8 cellular contexts compared by ENCODE assay signal in the genomic region with DNA sequence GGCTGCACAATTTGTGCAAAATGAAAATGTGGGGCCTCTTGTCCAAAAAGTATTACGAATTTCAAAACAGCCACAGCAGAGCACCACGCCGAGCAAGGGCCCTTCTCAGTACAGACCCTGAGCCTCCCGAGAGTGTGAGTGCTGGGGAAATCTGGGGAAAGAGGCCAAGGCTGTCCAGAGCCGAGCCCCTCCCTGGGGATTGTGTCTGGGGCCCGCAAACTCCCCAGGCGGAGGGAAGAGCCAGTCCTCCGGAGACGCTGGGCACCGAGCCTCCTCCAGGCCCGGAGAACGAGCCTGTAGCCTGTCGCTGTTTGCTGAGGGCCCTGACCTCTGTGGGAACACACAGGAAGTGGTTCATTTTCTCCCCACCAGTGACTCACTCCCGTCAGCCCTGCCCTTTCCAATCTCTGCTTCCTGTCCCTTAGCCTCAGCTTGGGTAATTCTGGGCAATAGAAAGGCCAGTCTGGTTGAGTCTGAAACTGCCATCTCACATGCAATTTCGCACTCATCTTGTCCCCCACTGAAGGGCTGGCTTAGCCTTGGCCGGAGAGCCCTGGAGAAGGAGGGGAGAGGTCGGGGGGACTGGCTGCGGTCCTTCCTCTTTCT. TPM values are rescaled to one million over a fixed set of nuclear protein-coding genes. Genes with fewer than 3 reads are reported as not detected.
A peak's percentile ranks its signal among the peaks of the same experiment; 100 is the strongest.
DNase-seq lines count a peak whose midpoint lies in the region; ATAC-seq and TF ChIP-seq lines count a peak whose summit lies in the region.

No MANE protein-coding gene starts in this region.

- H3K36me3 ChIP-seq in BE2C (no peaks in the 10 kb centered on the region), SJSA1 (no peaks in the 10 kb centered on the region), heart left ventricle (no peaks in the 10 kb centered on the region)

- DNase-seq in BE2C, result peak; percentile 53
- peak; percentile 94 to 97 for DNase-seq in SJSA1 (ENCODE audit: low read depth in 1 of 2, low spot score in 2 of 2)
- peak; percentile 53 for DNase-seq in activated naive CD4-positive, alpha-beta T cell treated with anti-CD3 and anti-CD28 coated beads, Interleukin-2, amount 50 U/mL, for 16 hours
- DNase-seq in heart left ventricle, result peak; percentile 74 to 91 (median 89)
- peak; percentile 83 for DNase-seq in sciatic nerve (ENCODE audit: low spot score)
- DNase-seq in NCI-H82 treated with DMSO at 0.1 percent for 48 hours (lab: John Stamatoyannopoulos, UW; ENCODE audit: unreplicated experiment), result no peak

- intact Hi-C loops in heart left ventricle (cut with DNase I), result loop anchor here in 8 of 10 donors (2.0 to 10.0 kb wide), 7 partner anchors 101 to 1035 kb away; a partner anchor contains a TSS
- intact Hi-C loops in sciatic nerve (cut with DNase I), result no loop called here

- no peak for TF ChIP-seq CTCF in BE2C (IDR thresholded peaks at IDR 0.05; ENCODE audit: low read depth, low read length)
- TF ChIP-seq CTCF in heart left ventricle (IDR thresholded peaks at IDR 0.05), result peak in 1 of 12 donors; percentile 12

- ATAC-seq in GM19043 (IDR thresholded peaks at IDR 0.05; ENCODE audit: low read depth, unreplicated experiment), result peak; percentile 98
- peak; percentile 98 for ATAC-seq in HG03196 (IDR thresholded peaks at IDR 0.05; ENCODE audit: unreplicated experiment)
- peak; percentile 87 to 97 (median 96) for ATAC-seq in heart left ventricle
- ATAC-seq in sciatic nerve, result peak; percentile 97

- H3K9me3 ChIP-seq in BE2C, result no peaks in the 10 kb centered on the region
- no peaks in the 10 kb centered on the region for H3K9me3 ChIP-seq in SJSA1 (replicated peaks)
- H3K9me3 ChIP-seq in heart left ventricle, result no peaks in the 10 kb centered on the region

- no peak overlapping the region for H3K4me3 ChIP-seq in BE2C (ENCODE audit: low read depth, low read length)
- H3K4me3 ChIP-seq in SJSA1, result peak overlapping the region; percentile 4
- H3K4me3 ChIP-seq in heart left ventricle, result peak overlapping the region in 9 of 12 donors; percentile 2 to 45 (median 25)

- H3K4me1 ChIP-seq in BE2C, result peaks cover 11% of the 10 kb centered on the region
- H3K4me1 ChIP-seq in SJSA1 (replicated peaks), result peaks cover 30% of the 10 kb centered on the region
- peaks cover 0 to 31% (median 20%) of the 10 kb centered on the region in 12 donors for H3K4me1 ChIP-seq in heart left ventricle

- H3K27me3 ChIP-seq in BE2C, result no peaks in the 10 kb centered on the region
- H3K27me3 ChIP-seq in SJSA1 (replicated peaks), result no peaks in the 10 kb centered on the region
- no peaks in the 10 kb centered on the region for H3K27me3 ChIP-seq in heart left ventricle

- peak in 1 of 2 donors; percentile 67 for TF ChIP-seq POLR2A in heart left ventricle (IDR thresholded peaks at IDR 0.05)

- H3K27ac ChIP-seq in SJSA1 (peak overlapping the region; percentile 98), heart left ventricle (peak overlapping the region; percentile 68 to 97 (median 86))

- 37 to 49% (median 42%) methylated on average over 18 of the region's 18 CpGs for WGBS in heart left ventricle, 4 donors

RNA-seq across cellular contexts. Expression of a gene that starts 19.5 kb away (rescaled TPM):
- 32.2 TPM for polyA plus RNA-seq in BE2C (2012; ENCODE audit: insufficient read depth, insufficient read length, low read depth)
- total RNA-seq in SJSA1 (2014; rRNA removed; shearing (Covaris generic)), result 16.3 and 31.2 TPM in 2 replicates
- total RNA-seq in heart left ventricle, result 10 to 100 TPM; 30.0 to 56.5 (median 34.9) TPM
- 10 to 100 TPM; 10.7 to 39.3 TPM for polyA plus RNA-seq in heart left ventricle
- 46.7 TPM for total RNA-seq in sciatic nerve
